2 cellular contexts compared by ENCODE assay signal in the genomic region with DNA sequence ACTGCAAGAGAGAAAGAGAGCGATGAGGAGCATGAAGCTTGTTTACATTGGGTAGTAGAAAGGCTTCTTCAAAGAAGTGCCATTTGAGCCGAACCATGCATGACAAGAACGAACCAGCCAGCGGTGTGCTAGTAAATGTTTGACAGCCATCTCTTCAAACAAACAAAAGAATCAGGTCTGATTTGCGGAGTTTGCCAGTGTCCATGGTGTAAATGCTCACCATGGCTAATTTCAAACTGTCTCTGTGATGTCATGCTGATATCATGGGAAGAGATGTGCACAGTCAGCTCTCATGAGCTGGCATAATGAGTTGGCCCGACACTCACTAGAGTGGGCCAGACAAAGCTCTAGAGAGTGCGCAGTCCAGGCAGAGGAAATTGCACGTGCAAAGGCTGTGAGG.
TF ChIP-seq lines count a peak whose summit lies in the region.

No MANE protein-coding gene starts in this region.

TF ChIP-seq in HEK293, 187 proteins besides CTCF, POLR2A, EP300 and RAD21 (continued from another document):
- TF ChIP-seq, protein P1, sequence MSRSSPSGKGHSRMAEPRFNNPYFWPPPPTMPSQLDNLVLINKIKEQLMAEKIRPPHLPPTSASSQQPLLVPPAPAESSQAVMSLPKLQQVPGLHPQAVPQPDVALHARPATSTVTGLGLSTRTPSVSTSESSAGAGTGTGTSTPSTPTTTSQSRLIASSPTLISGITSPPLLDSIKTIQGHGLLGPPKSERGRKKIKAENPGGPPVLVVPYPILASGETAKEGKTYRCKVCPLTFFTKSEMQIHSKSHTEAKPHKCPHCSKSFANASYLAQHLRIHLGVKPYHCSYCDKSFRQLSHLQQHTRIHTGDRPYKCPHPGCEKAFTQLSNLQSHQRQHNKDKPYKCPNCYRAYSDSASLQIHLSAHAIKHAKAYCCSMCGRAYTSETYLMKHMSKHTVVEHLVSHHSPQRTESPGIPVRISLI (tag by site-specific recombination; IDR thresholded peaks at IDR 0.05) = no peak
- no peak for TF ChIP-seq ZNF501 (tag by site-specific recombination; IDR thresholded peaks at IDR 0.05)
- TF ChIP-seq ZNF274 (IDR thresholded peaks at IDR 0.05; ENCODE audit: low read length) = no peak
- no peak for TF ChIP-seq ZNF274 (tag by site-specific recombination; IDR thresholded peaks at IDR 0.05; ENCODE audit: borderline replicate concordance)
- no peak for TF ChIP-seq ZNF146 (tag by site-specific recombination; IDR thresholded peaks at IDR 0.05)
- TF ChIP-seq, protein P2, sequence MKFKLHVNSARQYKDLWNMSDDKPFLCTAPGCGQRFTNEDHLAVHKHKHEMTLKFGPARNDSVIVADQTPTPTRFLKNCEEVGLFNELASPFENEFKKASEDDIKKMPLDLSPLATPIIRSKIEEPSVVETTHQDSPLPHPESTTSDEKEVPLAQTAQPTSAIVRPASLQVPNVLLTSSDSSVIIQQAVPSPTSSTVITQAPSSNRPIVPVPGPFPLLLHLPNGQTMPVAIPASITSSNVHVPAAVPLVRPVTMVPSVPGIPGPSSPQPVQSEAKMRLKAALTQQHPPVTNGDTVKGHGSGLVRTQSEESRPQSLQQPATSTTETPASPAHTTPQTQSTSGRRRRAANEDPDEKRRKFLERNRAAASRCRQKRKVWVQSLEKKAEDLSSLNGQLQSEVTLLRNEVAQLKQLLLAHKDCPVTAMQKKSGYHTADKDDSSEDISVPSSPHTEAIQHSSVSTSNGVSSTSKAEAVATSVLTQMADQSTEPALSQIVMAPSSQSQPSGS (tag by site-specific recombination; IDR thresholded peaks at IDR 0.05; ENCODE audit: low read depth) = no peak
- TF ChIP-seq WT1 (tag by site-specific recombination; IDR thresholded peaks at IDR 0.05) = no peak
- TF ChIP-seq HOXA7 (CRISPR knock-in tag; IDR thresholded peaks at IDR 0.05; ENCODE audit: borderline replicate concordance) = no peak
- TF ChIP-seq, protein P3, sequence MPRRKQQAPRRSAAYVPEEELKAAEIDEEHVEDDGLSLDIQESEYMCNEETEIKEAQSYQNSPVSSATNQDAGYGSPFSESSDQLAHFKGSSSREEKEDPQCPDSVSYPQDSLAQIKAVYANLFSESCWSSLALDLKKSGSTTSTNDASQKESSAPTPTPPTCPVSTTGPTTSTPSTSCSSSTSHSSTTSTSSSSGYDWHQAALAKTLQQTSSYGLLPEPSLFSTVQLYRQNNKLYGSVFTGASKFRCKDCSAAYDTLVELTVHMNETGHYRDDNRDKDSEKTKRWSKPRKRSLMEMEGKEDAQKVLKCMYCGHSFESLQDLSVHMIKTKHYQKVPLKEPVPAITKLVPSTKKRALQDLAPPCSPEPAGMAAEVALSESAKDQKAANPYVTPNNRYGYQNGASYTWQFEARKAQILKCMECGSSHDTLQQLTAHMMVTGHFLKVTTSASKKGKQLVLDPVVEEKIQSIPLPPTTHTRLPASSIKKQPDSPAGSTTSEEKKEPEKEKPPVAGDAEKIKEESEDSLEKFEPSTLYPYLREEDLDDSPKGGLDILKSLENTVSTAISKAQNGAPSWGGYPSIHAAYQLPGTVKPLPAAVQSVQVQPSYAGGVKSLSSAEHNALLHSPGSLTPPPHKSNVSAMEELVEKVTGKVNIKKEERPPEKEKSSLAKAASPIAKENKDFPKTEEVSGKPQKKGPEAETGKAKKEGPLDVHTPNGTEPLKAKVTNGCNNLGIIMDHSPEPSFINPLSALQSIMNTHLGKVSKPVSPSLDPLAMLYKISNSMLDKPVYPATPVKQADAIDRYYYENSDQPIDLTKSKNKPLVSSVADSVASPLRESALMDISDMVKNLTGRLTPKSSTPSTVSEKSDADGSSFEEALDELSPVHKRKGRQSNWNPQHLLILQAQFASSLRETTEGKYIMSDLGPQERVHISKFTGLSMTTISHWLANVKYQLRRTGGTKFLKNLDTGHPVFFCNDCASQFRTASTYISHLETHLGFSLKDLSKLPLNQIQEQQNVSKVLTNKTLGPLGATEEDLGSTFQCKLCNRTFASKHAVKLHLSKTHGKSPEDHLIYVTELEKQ (tag by site-specific recombination; IDR thresholded peaks at IDR 0.05; ENCODE audit: borderline replicate concordance) = no peak
- TF ChIP-seq ZNF112 (tag by site-specific recombination; IDR thresholded peaks at IDR 0.05) = 0 out of 2 replicates have a peak, but pooled peaks have one; percentile 26

TF ChIP-seq in K562, 482 proteins besides CTCF, POLR2A, EP300 and RAD21 (continued from another document):
- peak; percentile 61 for TF ChIP-seq BHLHE40 (IDR thresholded peaks at IDR 0.05; ENCODE audit: low read length)
- no peak for TF ChIP-seq ARID1B (IDR thresholded peaks at IDR 0.05)
- TF ChIP-seq C11orf30 (IDR thresholded peaks at IDR 0.05; ENCODE audit: low read depth) = peak; percentile 44; the same call in 1 of the 2 replicates
- TF ChIP-seq FOXA3 (CRISPR knock-in tag; conservative IDR thresholded peaks at IDR 0.05 in 1 of 2, IDR thresholded peaks at IDR 0.05 in 1 of 2) = peak in 1 of 2 experiments; percentile 37; a peak in 1 of 4 replicates
- TF ChIP-seq HDAC6 (IDR thresholded peaks at IDR 0.05; ENCODE audit: low read depth, low read length) = no peak
- TF ChIP-seq CREM (IDR thresholded peaks at IDR 0.05; ENCODE audit: low read depth) = 0 out of 2 replicates have a peak, but pooled peaks have one; percentile 19
- no peak for TF ChIP-seq SMC3 (conservative IDR thresholded peaks at IDR 0.05; ENCODE audit: insufficient read depth, low read depth, low read length)
TF ChIP-seq in K562: peak in this region for 7.
